ENCODE assay signal across 1 cellular context in genomic region chr4:152106781-152107321, GRCh38.
TF ChIP-seq lines count a peak whose summit lies in the region.

No MANE protein-coding gene starts in this region.

TF ChIP-seq in GM23338, 12 proteins besides CTCF, POLR2A, EP300 and RAD21 (continued from another document):
- TF ChIP-seq ZNF462 (CRISPR knock-in tag; IDR thresholded peaks at IDR 0.05): no peak
- TF ChIP-seq EZH2 (IDR thresholded peaks at IDR 0.05; ENCODE audit: low read depth, unreplicated experiment): no peak
- TF ChIP-seq ZNF331 (CRISPR knock-in tag; IDR thresholded peaks at IDR 0.05; ENCODE audit: low read depth): no peak
- TF ChIP-seq STAT1 (IDR thresholded peaks at IDR 0.05; ENCODE audit: unreplicated experiment): no peak
- TF ChIP-seq, protein P1, sequence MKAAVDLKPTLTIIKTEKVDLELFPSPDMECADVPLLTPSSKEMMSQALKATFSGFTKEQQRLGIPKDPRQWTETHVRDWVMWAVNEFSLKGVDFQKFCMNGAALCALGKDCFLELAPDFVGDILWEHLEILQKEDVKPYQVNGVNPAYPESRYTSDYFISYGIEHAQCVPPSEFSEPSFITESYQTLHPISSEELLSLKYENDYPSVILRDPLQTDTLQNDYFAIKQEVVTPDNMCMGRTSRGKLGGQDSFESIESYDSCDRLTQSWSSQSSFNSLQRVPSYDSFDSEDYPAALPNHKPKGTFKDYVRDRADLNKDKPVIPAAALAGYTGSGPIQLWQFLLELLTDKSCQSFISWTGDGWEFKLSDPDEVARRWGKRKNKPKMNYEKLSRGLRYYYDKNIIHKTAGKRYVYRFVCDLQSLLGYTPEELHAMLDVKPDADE (IDR thresholded peaks at IDR 0.05): no peak
- no peak for TF ChIP-seq NANOG (IDR thresholded peaks at IDR 0.05; ENCODE audit: borderline replicate concordance)
